In genomic region chr15:31365655-31366127, GRCh38 we compare ENCODE assay signal across 8 cellular contexts. TPM values are rescaled to one million over a fixed set of nuclear protein-coding genes. Genes with fewer than 3 reads are reported as not detected.
DNase-seq lines count a peak whose midpoint lies in the region; ATAC-seq lines count a peak whose summit lies in the region.

No MANE protein-coding gene starts in this region.

- H3K9me3 Mint-ChIP-seq in activated CD8-positive, alpha-beta memory T cell treated with anti-CD3 and anti-CD28 coated beads, Interleukin-2, amount 10 ng/mL, durations not matched to agents 7 days and 5 days (ENCODE audit: low read depth): no peaks in the 10 kb centered on the region

- peaks cover 88% of the 10 kb centered on the region for H3K4me1 ChIP-seq in effector memory CD4-positive, alpha-beta T cell (ENCODE audit: control insufficient read depth, insufficient read depth, low read length, poor library complexity, severe bottlenecking)

- CTCF ChIA-PET in activated CD8-positive, alpha-beta memory T cell treated with anti-CD3 and anti-CD28 coated beads, Interleukin-2, amount 10 ng/mL, durations not matched to agents 7 days and 5 days (lab: Charles Lee): interaction anchor here (0.6 to 15.1 kb wide), 28 partner anchors 9 to 165 kb away, joined by 3 to 215 read pairs (median 6); partner anchors contain the start of gene KLF13

- H3K36me3 ChIP-seq in effector memory CD4-positive, alpha-beta T cell (ENCODE audit: control insufficient read depth, insufficient read depth, low read length): no peaks in the 10 kb centered on the region

- DNase-seq in C1 segment of cervical spinal cord (lab: John Stamatoyannopoulos, UW): peak in 13 of 14 donors; percentile 18 to 96 (median 83)
- peak; percentile 25 for DNase-seq in NCI-H1694 treated with DMSO at 0.1 percent for 48 hours (lab: John Stamatoyannopoulos, UW)
- peak; percentile 93 for DNase-seq in activated CD8-positive, alpha-beta memory T cell treated with anti-CD3 and anti-CD28 coated beads, Interleukin-2, amount 10 ng/mL, durations not matched to agents 7 days and 5 days
- DNase-seq in effector memory CD4-positive, alpha-beta T cell: peak; percentile 52 to 61 (median 61)
- DNase-seq in middle frontal gyrus (ENCODE audit: extremely low spot score, low spot score): peak; percentile 85
- peak; percentile 71 to 78 for DNase-seq in stimulated activated CD8-positive, alpha-beta memory T cell treated with anti-CD3 and anti-CD28 coated beads, Interleukin-2, amount 100 ng/mL, for 48 hours (ENCODE audit: low read depth in 2 of 2)
- DNase-seq in DMS114 treated with DMSO at 0.1 percent for 48 hours (lab: John Stamatoyannopoulos, UW; ENCODE audit: unreplicated experiment): no peak

- H3K4me3 ChIP-seq in effector memory CD4-positive, alpha-beta T cell (ENCODE audit: insufficient read depth, low read depth, low read length, poor library complexity, severe bottlenecking): no peak overlapping the region

- peak overlapping the region; percentile 68 for H3K27ac ChIP-seq in effector memory CD4-positive, alpha-beta T cell (ENCODE audit: insufficient read depth, low read length, poor library complexity, severe bottlenecking)

- H3K27me3 ChIP-seq in effector memory CD4-positive, alpha-beta T cell (replicated peaks; ENCODE audit: control insufficient read depth, insufficient read depth, low read length, poor library complexity, severe bottlenecking): no peaks in the 10 kb centered on the region

- H3K9me3 ChIP-seq in effector memory CD4-positive, alpha-beta T cell (ENCODE audit: control insufficient read depth, low read length): no peaks in the 10 kb centered on the region

- H3K27me3 Mint-ChIP-seq in activated CD8-positive, alpha-beta memory T cell treated with anti-CD3 and anti-CD28 coated beads, Interleukin-2, amount 10 ng/mL, durations not matched to agents 7 days and 5 days: no peaks in the 10 kb centered on the region

- H3K36me3 Mint-ChIP-seq in activated CD8-positive, alpha-beta memory T cell treated with anti-CD3 and anti-CD28 coated beads, Interleukin-2, amount 10 ng/mL, durations not matched to agents 7 days and 5 days: peaks cover 26% of the 10 kb centered on the region

- peak overlapping the region; percentile 58 for H3K4me3 Mint-ChIP-seq in activated CD8-positive, alpha-beta memory T cell treated with anti-CD3 and anti-CD28 coated beads, Interleukin-2, amount 10 ng/mL, durations not matched to agents 7 days and 5 days

- ATAC-seq in GM21619 (IDR thresholded peaks at IDR 0.05; ENCODE audit: unreplicated experiment): peak; percentile 52
- peak; percentile 66 for ATAC-seq in activated CD8-positive, alpha-beta memory T cell treated with anti-CD3 and anti-CD28 coated beads, Interleukin-2, amount 10 ng/mL, durations not matched to agents 7 days and 5 days

- peak overlapping the region; percentile 100 for H3K27ac Mint-ChIP-seq in activated CD8-positive, alpha-beta memory T cell treated with anti-CD3 and anti-CD28 coated beads, Interleukin-2, amount 10 ng/mL, durations not matched to agents 7 days and 5 days

- peaks cover 100% of the 10 kb centered on the region for H3K4me1 Mint-ChIP-seq in activated CD8-positive, alpha-beta memory T cell treated with anti-CD3 and anti-CD28 coated beads, Interleukin-2, amount 10 ng/mL, durations not matched to agents 7 days and 5 days

RNA-seq across cellular contexts. Expression of gene KLF13, which starts 39.1 kb away (rescaled TPM):
- 100 to 1,000 TPM; 163 to 206 TPM for total RNA-seq in activated CD8-positive, alpha-beta memory T cell treated with anti-CD3 and anti-CD28 coated beads, Interleukin-2, amount 10 ng/mL, durations not matched to agents 7 days and 5 days
